In the genomic region with DNA sequence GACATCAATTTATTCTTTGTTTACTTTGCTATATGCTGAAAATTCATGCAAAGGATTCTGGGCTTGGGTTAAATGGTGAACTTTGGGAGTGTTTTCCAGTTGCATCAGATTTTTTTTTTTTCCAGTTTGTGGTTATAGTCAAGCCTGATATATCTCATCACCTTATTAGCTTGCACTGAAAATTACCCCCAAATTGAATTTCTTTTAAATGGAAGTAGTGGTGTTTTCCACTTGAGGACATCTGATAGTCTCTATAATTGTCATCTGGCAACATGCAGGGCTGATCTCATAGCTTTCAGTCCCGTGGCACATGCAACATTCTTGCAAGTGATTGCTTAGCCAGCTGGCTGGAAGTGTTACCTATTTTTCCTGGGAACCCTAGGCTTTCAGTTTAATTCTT, we compare ENCODE assay signal across 1 cellular context.
TF ChIP-seq lines count a peak whose summit lies in the region.

No MANE protein-coding gene starts in this region.

TF ChIP-seq in K562, 482 proteins besides CTCF, POLR2A, EP300 and RAD21:
- no peak for TF ChIP-seq BCOR (IDR thresholded peaks at IDR 0.05)
- peak; percentile 57; the same call in 1 of the 2 replicates for TF ChIP-seq ZNF589 (CRISPR knock-in tag; IDR thresholded peaks at IDR 0.05; ENCODE audit: low read depth)
- no peak for TF ChIP-seq CEBPG (CRISPR knock-in tag; IDR thresholded peaks at IDR 0.05)
- TF ChIP-seq CEBPG (tag; conservative IDR thresholded peaks at IDR 0.05 in 1 of 2, IDR thresholded peaks at IDR 0.05 in 1 of 2): peak in 1 of 2 experiments; percentile 57; a peak in 1 of 4 replicates
- 0 out of 4 replicates have a peak, but pooled peaks of 1 of the 2 experiments have one; percentile 6 for TF ChIP-seq TRIM24 (IDR thresholded peaks at IDR 0.05)
- TF ChIP-seq NR2C2 (CRISPR knock-in tag; IDR thresholded peaks at IDR 0.05): no peak
- TF ChIP-seq NR2C2 (tag; IDR thresholded peaks at IDR 0.05): peak; percentile 79; the same call in 1 of the 2 replicates
